ENCODE assay signal across 8 cellular contexts in the genomic region with DNA sequence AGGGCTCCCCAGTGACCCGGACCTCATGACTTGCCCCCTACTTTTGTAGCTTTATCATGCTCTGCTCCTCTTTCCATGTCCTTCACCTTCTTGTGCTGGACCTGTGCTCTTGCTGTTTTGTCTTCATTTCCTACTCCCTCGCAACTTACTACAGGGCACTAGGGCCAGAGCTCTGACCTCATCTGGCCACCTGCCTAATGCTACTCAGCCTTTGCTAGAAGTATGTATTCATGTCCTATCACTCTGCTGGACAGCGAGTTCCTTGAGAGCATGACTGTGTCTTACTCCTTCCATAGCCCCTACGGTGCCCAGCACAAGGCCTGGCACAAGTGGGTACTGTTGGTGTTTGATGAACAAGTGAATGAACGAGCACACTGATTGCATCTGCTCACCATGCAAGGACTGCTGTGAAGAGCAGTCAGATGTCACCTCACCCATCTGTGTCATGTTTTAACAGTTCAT. TPM values are rescaled to one million over a fixed set of nuclear protein-coding genes. Genes with fewer than 3 reads are reported as not detected.
DNase-seq lines count a peak whose midpoint lies in the region; ATAC-seq and TF ChIP-seq lines count a peak whose summit lies in the region.

No MANE protein-coding gene starts in this region.

- intact Hi-C loops in testis (cut with DNase I; ENCODE audit: low total_unique reads), result no loop called here

- no peak overlapping the region for H2AFZ ChIP-seq in hepatocyte

- peak overlapping the region; percentile 88 to 93 for H3K4me3 Mint-ChIP-seq in activated T-cell treated with anti-CD3 and anti-CD28 coated beads, Interleukin-2, amount 50 U/mL, for 72 hours

- no peak for TF ChIP-seq CTCF in hepatocyte (IDR thresholded peaks at IDR 0.05; ENCODE audit: poor library complexity)
- TF ChIP-seq CTCF in testis (IDR thresholded peaks at IDR 0.05), result no peak

- H3K27ac Mint-ChIP-seq in activated T-cell treated with anti-CD3 and anti-CD28 coated beads, Interleukin-2, amount 50 U/mL, for 72 hours, result peak overlapping the region; percentile 78
- H3K27ac Mint-ChIP-seq in activated naive CD4-positive, alpha-beta T cell treated with anti-CD3 and anti-CD28 coated beads, Interleukin-2, amount 50 U/mL, for 72 hours, result peak overlapping the region; percentile 90 to 96

- H3K27me3 ChIP-seq in hepatocyte, result no peaks in the 10 kb centered on the region
- H3K27me3 ChIP-seq in testis, result no peaks in the 10 kb centered on the region

- WGBS in hepatocyte (ENCODE audit: low lambda C conversion rate, missing lambda C conversion rate), result 88% methylated on average over 5 of the region's 5 CpGs
- 36 to 43% methylated on average over 5 of the region's 5 CpGs for WGBS in testis, 2 donors

- peaks cover 5 to 8% of the 10 kb centered on the region in 2 donors for H3K36me3 Mint-ChIP-seq in activated T-cell treated with anti-CD3 and anti-CD28 coated beads, Interleukin-2, amount 50 U/mL, for 72 hours (ENCODE audit: insufficient read depth in 2 of 2)
- H3K36me3 Mint-ChIP-seq in activated naive CD4-positive, alpha-beta T cell treated with anti-CD3 and anti-CD28 coated beads, Interleukin-2, amount 50 U/mL, for 72 hours, result peaks cover 21 to 27% of the 10 kb centered on the region in 2 donors

- H3K4me1 ChIP-seq in hepatocyte (ENCODE audit: insufficient read depth), result peaks cover 21% of the 10 kb centered on the region
- H3K4me1 ChIP-seq in testis, result peaks cover 32% of the 10 kb centered on the region

- H3K9me3 ChIP-seq in hepatocyte (ENCODE audit: low read depth), result no peaks in the 10 kb centered on the region
- H3K9me3 ChIP-seq in testis, result no peaks in the 10 kb centered on the region

- peak overlapping the region; percentile 93 for H3K4me2 ChIP-seq in hepatocyte

- H3K9me2 ChIP-seq in hepatocyte (replicated peaks; ENCODE audit: insufficient read depth), result no peaks in the 10 kb centered on the region

- peaks cover 49% of the 10 kb centered on the region for H3K79me2 ChIP-seq in hepatocyte

- H3K27me3 Mint-ChIP-seq in activated T-cell treated with anti-CD3 and anti-CD28 coated beads, Interleukin-2, amount 50 U/mL, for 72 hours (ENCODE audit: low read depth), result no peaks in the 10 kb centered on the region

- no peak for ATAC-seq in activated T-cell treated with anti-CD3 and anti-CD28 coated beads, Interleukin-2, amount 50 U/mL, for 72 hours (replicated peaks in 1 of 2)
- ATAC-seq in activated naive CD4-positive, alpha-beta T cell treated with anti-CD3 and anti-CD28 coated beads, Interleukin-2, amount 50 U/mL, for 72 hours, result no peak
- ATAC-seq in HG03565 (IDR thresholded peaks at IDR 0.05; ENCODE audit: unreplicated experiment), result no peak

- H3K4me1 Mint-ChIP-seq in activated T-cell treated with anti-CD3 and anti-CD28 coated beads, Interleukin-2, amount 50 U/mL, for 72 hours (ENCODE audit: low read depth), result peaks cover 37% of the 10 kb centered on the region

- H3K4me3 ChIP-seq in hepatocyte, result no peak overlapping the region
- H3K4me3 ChIP-seq in testis, result no peak overlapping the region

- TF ChIP-seq POLR2A in testis (IDR thresholded peaks at IDR 0.05), result no peak

- DNase-seq in activated T-cell treated with anti-CD3 and anti-CD28 coated beads, Interleukin-2, amount 50 U/mL, for 72 hours, result no peak
- DNase-seq in activated T-cell treated with anti-CD3 and anti-CD28 coated beads, Interleukin-2, amount 50 U/mL, for 48 hours, result no peak
- no peak for DNase-seq in activated naive CD4-positive, alpha-beta T cell treated with anti-CD3 and anti-CD28 coated beads, Interleukin-2, amount 50 U/mL, for 72 hours (ENCODE audit: low spot score in 2 of 2)
- no peak for DNase-seq in hepatocyte (ENCODE audit: low spot score)
- DNase-seq in testis, result peak; percentile 82
- no peak for DNase-seq in ureter (ENCODE audit: low spot score)
- DNase-seq in NCI-H128 (lab: John Stamatoyannopoulos, UW; ENCODE audit: unreplicated experiment), result no peak

- no peak overlapping the region for H3K27ac ChIP-seq in hepatocyte
- peak overlapping the region in 1 of 2 donors; percentile 94 for H3K27ac ChIP-seq in testis

- H3K36me3 ChIP-seq in hepatocyte (replicated peaks; ENCODE audit: insufficient read depth, low read depth), result no peaks in the 10 kb centered on the region
- H3K36me3 ChIP-seq in testis (ENCODE audit: low read depth, missing control alignments), result no peaks in the 10 kb centered on the region

- H3K9me3 Mint-ChIP-seq in activated T-cell treated with anti-CD3 and anti-CD28 coated beads, Interleukin-2, amount 50 U/mL, for 72 hours, result no peaks in the 10 kb centered on the region
- H3K9me3 Mint-ChIP-seq in activated naive CD4-positive, alpha-beta T cell treated with anti-CD3 and anti-CD28 coated beads, Interleukin-2, amount 50 U/mL, for 72 hours, result no peaks in the 10 kb centered on the region

- H4K20me1 ChIP-seq in hepatocyte (ENCODE audit: insufficient read depth, poor library complexity, severe bottlenecking), result peaks cover 12% of the 10 kb centered on the region

RNA-seq across cellular contexts. Expression of gene MTFR1L, which starts 1.9 kb away (rescaled TPM):
- 10 to 100 TPM; 34.0 to 39.1 TPM for total RNA-seq in activated T-cell treated with anti-CD3 and anti-CD28 coated beads, Interleukin-2, amount 50 U/mL, for 72 hours
- 10 to 100 TPM; 42.6 to 43.9 TPM for total RNA-seq in activated naive CD4-positive, alpha-beta T cell treated with anti-CD3 and anti-CD28 coated beads, Interleukin-2, amount 50 U/mL, for 72 hours
- total RNA-seq in hepatocyte, result 59.5 and 62.6 TPM in 2 replicates
- polyA plus RNA-seq in hepatocyte, result 90.7 and 103 TPM in 2 replicates
- 100 to 1,000 TPM; 148 to 166 TPM for total RNA-seq in testis
- 253 TPM for polyA plus RNA-seq in testis (ENCODE audit: insufficient read depth, low read depth, low replicate concordance)
- 66.9 TPM for total RNA-seq in ureter

RNA-seq across cellular contexts. Expression of gene SELENON, which starts 21.7 kb away (rescaled TPM):
- total RNA-seq in activated T-cell treated with anti-CD3 and anti-CD28 coated beads, Interleukin-2, amount 50 U/mL, for 72 hours, result 10 to 100 TPM; 29.5 to 31.1 TPM
- 10 to 100 TPM; 13.5 to 34.9 TPM for total RNA-seq in activated naive CD4-positive, alpha-beta T cell treated with anti-CD3 and anti-CD28 coated beads, Interleukin-2, amount 50 U/mL, for 72 hours
- total RNA-seq in hepatocyte (18.5 and 26.7 TPM in 2 replicates), testis (10 to 100 TPM; 17.2 to 29.8 TPM), ureter (85.2 TPM)
- polyA plus RNA-seq in hepatocyte (37.7 and 39.5 TPM in 2 replicates), testis (ENCODE audit: insufficient read depth, low read depth, low replicate concordance) (30.7 TPM)

RNA-seq across cellular contexts. Expression of gene AUNIP, which starts 37.6 kb away (rescaled TPM):
- total RNA-seq in activated T-cell treated with anti-CD3 and anti-CD28 coated beads, Interleukin-2, amount 50 U/mL, for 72 hours, result 1 to 10 TPM; 6.9 to 9.9 TPM
- 10 to 100 TPM in 1 of 2 donors, 1 to 10 TPM in 1; 8.6 to 10.6 TPM for total RNA-seq in activated naive CD4-positive, alpha-beta T cell treated with anti-CD3 and anti-CD28 coated beads, Interleukin-2, amount 50 U/mL, for 72 hours
- total RNA-seq in hepatocyte (1.3 and 2.4 TPM in 2 replicates), testis (10 to 100 TPM; 14.1 to 22.5 TPM), ureter (0.91 TPM)
- polyA plus RNA-seq in hepatocyte (0.41 and 2.4 TPM in 2 replicates), testis (ENCODE audit: insufficient read depth, low read depth, low replicate concordance) (28.5 TPM)

RNA-seq across cellular contexts. Expression of gene PAQR7, which starts 53.8 kb away (rescaled TPM):
- total RNA-seq in activated T-cell treated with anti-CD3 and anti-CD28 coated beads, Interleukin-2, amount 50 U/mL, for 72 hours, result 1 to 10 TPM; 4.6 to 5.1 TPM
- 1 to 10 TPM; 4.7 to 9.8 TPM for total RNA-seq in activated naive CD4-positive, alpha-beta T cell treated with anti-CD3 and anti-CD28 coated beads, Interleukin-2, amount 50 U/mL, for 72 hours
- total RNA-seq in hepatocyte (21.5 and 27.0 TPM in 2 replicates), testis (10 to 100 TPM; 92.4 to 94.8 TPM), ureter (60.8 TPM)
- polyA plus RNA-seq in hepatocyte (3.3 and 4.8 TPM in 2 replicates), testis (ENCODE audit: insufficient read depth, low read depth, low replicate concordance) (89.3 TPM)
